ENCODE assay signal across 34 cellular contexts in genomic region chr13:30904043-30904442, GRCh38. TPM values are rescaled to one million over a fixed set of nuclear protein-coding genes. Genes with fewer than 3 reads are reported as not detected.
"Had no signal": no experiment of that assay in that cellular context is flagged by ENCODE, and none has a peak within 500 bp of the region (broad histone marks: within the 10 kb centered on the region; RNA-seq: fewer than 3 reads in every experiment).

No MANE protein-coding gene starts in this region.

- H3K27me3 ChIP-seq: brain microvascular endothelial cell, hepatocyte had no signal

- DNase-seq: activated CD4-positive, alpha-beta T cell treated with anti-CD3 and anti-CD28 coated beads for 36 hours; activated CD4-positive, alpha-beta T cell treated with anti-CD3 and anti-CD28 coated beads, Interleukin-2, amount 10 ng/mL, durations not matched to agents 24 days and 14 days; activated CD4-positive, alpha-beta T cell treated with anti-CD3 and anti-CD28 coated beads, Interleukin-2, amount 50 U/mL, for 4 hours; activated CD4-positive, CD25-positive, alpha-beta regulatory T cell; activated CD4-positive, CD25-positive, alpha-beta regulatory T cell treated with anti-CD3 and anti-CD28 coated beads, Interleukin-2, amount 50 U/mL, for 72 hours; activated CD8-positive, alpha-beta memory T cell treated with anti-CD3 and anti-CD28 coated beads for 24 hours; activated CD8-positive, alpha-beta T cell treated with anti-CD3 and anti-CD28 coated beads for 36 hours; activated effector memory CD4-positive, alpha-beta T cell treated with anti-CD3 and anti-CD28 coated beads, Interleukin-2, amount 50 U/mL, for 16 hours; activated naive CD4-positive, alpha-beta T cell treated with anti-CD3 and anti-CD28 coated beads for 36 hours; activated naive CD8-positive, alpha-beta T cell treated with anti-CD3 and anti-CD28 coated beads for 36 hours; activated naive CD8-positive, alpha-beta T cell treated with anti-CD3 and anti-CD28 coated beads, Interleukin-2, amount 50 U/mL, for 24 hours; activated T-cell treated with anti-CD3 and anti-CD28 coated beads, Interleukin-2, amount 50 U/mL, for 48 hours; adrenal gland; brain microvascular endothelial cell; central memory CD4-positive, alpha-beta T cell; cerebellar nuclear complex; effector CD4-positive, alpha-beta T cell; effector memory CD8-positive, alpha-beta T cell; erythroblast; esophagus squamous epithelium; foreskin melanocyte; heart right ventricle; T-helper 2 cell had no signal

- H3K9me3 Mint-ChIP-seq: activated CD8-positive, alpha-beta T cell treated with anti-CD3 and anti-CD28 coated beads for 36 hours; activated naive CD4-positive, alpha-beta T cell treated with anti-CD3 and anti-CD28 coated beads for 36 hours; activated naive CD4-positive, alpha-beta T cell treated with anti-CD3 and anti-CD28 coated beads, Interleukin-2, amount 50 U/mL, for 24 hours; activated naive CD8-positive, alpha-beta T cell treated with anti-CD3 and anti-CD28 coated beads for 36 hours; activated naive CD8-positive, alpha-beta T cell treated with anti-CD3 and anti-CD28 coated beads, Interleukin-2, amount 50 U/mL, for 24 hours; activated T-helper 1 cell treated with anti-CD3 and anti-CD28 coated beads, Interleukin-12 subunit alpha, Interleukin-12 subunit beta, Interleukin-2, Interleukin-4 antibody, amounts not matched to agents 30 ng/mL and 10 ng/mL and 1 ng/mL, durations not matched to agents 14 hours and 24 hours and 36 hours; activated T-helper 2 cell treated with anti-CD3 and anti-CD28 coated beads, Interferon-gamma antibody, Interleukin-2, Interleukin-4, amounts not matched to agents 10 μg/mL and 5 μg/mL and 100 μg/mL, durations not matched to agents 14 hours and 24 hours and 36 hours; dendritic cell treated with granulocyte-macrophage colony-stimulating factor and Interleukin-4, amounts not matched to agents 40 ng/mL and 50 ng/mL, for 4 days; effector memory CD8-positive, alpha-beta T cell had no signal

- H3K4me3 Mint-ChIP-seq: activated CD4-positive, alpha-beta T cell treated with anti-CD3 and anti-CD28 coated beads for 36 hours; activated CD4-positive, alpha-beta T cell treated with anti-CD3 and anti-CD28 coated beads, Interleukin-2, amount 10 ng/mL, durations not matched to agents 24 days and 14 days; activated CD8-positive, alpha-beta T cell treated with anti-CD3 and anti-CD28 coated beads for 36 hours; activated naive CD4-positive, alpha-beta T cell treated with anti-CD3 and anti-CD28 coated beads for 36 hours; activated naive CD4-positive, alpha-beta T cell treated with anti-CD3 and anti-CD28 coated beads, Interleukin-2, amount 50 U/mL, for 24 hours; activated naive CD8-positive, alpha-beta T cell treated with anti-CD3 and anti-CD28 coated beads for 36 hours; activated naive CD8-positive, alpha-beta T cell treated with anti-CD3 and anti-CD28 coated beads, Interleukin-2, amount 50 U/mL, for 24 hours; activated T-helper 1 cell treated with anti-CD3 and anti-CD28 coated beads, Interleukin-12 subunit alpha, Interleukin-12 subunit beta, Interleukin-2, Interleukin-4 antibody, amounts not matched to agents 30 ng/mL and 10 ng/mL and 1 ng/mL, durations not matched to agents 14 hours and 24 hours and 36 hours; dendritic cell treated with granulocyte-macrophage colony-stimulating factor and Interleukin-4, amounts not matched to agents 40 ng/mL and 50 ng/mL, for 4 days; effector memory CD8-positive, alpha-beta T cell had no signal

- H3K27ac ChIP-seq: adrenal gland, brain microvascular endothelial cell, esophagus squamous epithelium, gastroesophageal sphincter, heart right ventricle, hepatocyte had no signal

- H2AFZ ChIP-seq: hepatocyte had no signal

- H3K4me2 ChIP-seq: hepatocyte had no signal

- H3K9me3 ChIP-seq: adrenal gland, esophagus squamous epithelium, gastroesophageal sphincter, heart right ventricle had no signal

- ATAC-seq: activated CD4-positive, alpha-beta T cell treated with anti-CD3 and anti-CD28 coated beads for 36 hours; activated CD8-positive, alpha-beta T cell treated with anti-CD3 and anti-CD28 coated beads for 36 hours; activated naive CD8-positive, alpha-beta T cell treated with anti-CD3 and anti-CD28 coated beads, Interleukin-2, amount 50 U/mL, for 24 hours; effector memory CD8-positive, alpha-beta T cell; gastroesophageal sphincter; heart right ventricle had no signal

- H3K4me3 ChIP-seq: adrenal gland, coronary artery, esophagus squamous epithelium, gastroesophageal sphincter, heart right ventricle, hepatocyte had no signal

- H3K79me2 ChIP-seq: hepatocyte had no signal

- H3K36me3 Mint-ChIP-seq: activated naive CD4-positive, alpha-beta T cell treated with anti-CD3 and anti-CD28 coated beads, Interleukin-2, amount 50 U/mL, for 24 hours; activated naive CD8-positive, alpha-beta T cell treated with anti-CD3 and anti-CD28 coated beads for 36 hours had no signal

- H3K36me3 ChIP-seq: adrenal gland, brain microvascular endothelial cell, esophagus squamous epithelium, gastroesophageal sphincter, heart right ventricle had no signal

RNA-seq across cellular contexts. Expression of gene MEDAG, which starts 2.0 kb away (rescaled TPM):
- total RNA-seq: activated CD4-positive, alpha-beta T cell treated with anti-CD3 and anti-CD28 coated beads for 36 hours; activated CD4-positive, alpha-beta T cell treated with anti-CD3 and anti-CD28 coated beads, Interleukin-2, amount 10 ng/mL, durations not matched to agents 24 days and 14 days; activated CD8-positive, alpha-beta T cell treated with anti-CD3 and anti-CD28 coated beads for 36 hours; activated naive CD4-positive, alpha-beta T cell treated with anti-CD3 and anti-CD28 coated beads for 36 hours; activated naive CD8-positive, alpha-beta T cell treated with anti-CD3 and anti-CD28 coated beads for 36 hours; activated T-helper 1 cell treated with anti-CD3 and anti-CD28 coated beads, Interleukin-12 subunit alpha, Interleukin-12 subunit beta, Interleukin-2, Interleukin-4 antibody, amounts not matched to agents 30 ng/mL and 10 ng/mL and 1 ng/mL, durations not matched to agents 14 hours and 24 hours and 36 hours; activated T-helper 2 cell treated with anti-CD3 and anti-CD28 coated beads, Interferon-gamma antibody, Interleukin-2, Interleukin-4, amounts not matched to agents 10 μg/mL and 5 μg/mL and 100 μg/mL, durations not matched to agents 14 hours and 24 hours and 36 hours; T-helper 1 cell treated with Interleukin-12 subunit alpha and Interleukin-12 subunit beta and Interleukin-4 antibody, amounts not matched to agents 30 ng/mL and 1 ng/mL, for 36 hours had no signal

RNA-seq across cellular contexts. Expression of gene TEX26, which starts 28.4 kb away (rescaled TPM):
- total RNA-seq: activated CD4-positive, alpha-beta T cell treated with anti-CD3 and anti-CD28 coated beads for 36 hours; activated CD4-positive, alpha-beta T cell treated with anti-CD3 and anti-CD28 coated beads, Interleukin-2, amount 10 ng/mL, durations not matched to agents 24 days and 14 days; activated CD8-positive, alpha-beta T cell treated with anti-CD3 and anti-CD28 coated beads for 36 hours; activated naive CD4-positive, alpha-beta T cell treated with anti-CD3 and anti-CD28 coated beads for 36 hours; activated naive CD8-positive, alpha-beta T cell treated with anti-CD3 and anti-CD28 coated beads for 36 hours; activated T-helper 1 cell treated with anti-CD3 and anti-CD28 coated beads, Interleukin-12 subunit alpha, Interleukin-12 subunit beta, Interleukin-2, Interleukin-4 antibody, amounts not matched to agents 30 ng/mL and 10 ng/mL and 1 ng/mL, durations not matched to agents 14 hours and 24 hours and 36 hours; activated T-helper 2 cell treated with anti-CD3 and anti-CD28 coated beads, Interferon-gamma antibody, Interleukin-2, Interleukin-4, amounts not matched to agents 10 μg/mL and 5 μg/mL and 100 μg/mL, durations not matched to agents 14 hours and 24 hours and 36 hours; astrocyte; bronchial epithelial cell; esophagus squamous epithelium; glomerular endothelial cell; heart right ventricle; T-helper 1 cell treated with Interleukin-12 subunit alpha and Interleukin-12 subunit beta and Interleukin-4 antibody, amounts not matched to agents 30 ng/mL and 1 ng/mL, for 36 hours had no signal
- polyA plus RNA-seq: heart right ventricle had no signal
